Comparison of ENCODE assay signal across 2 cellular contexts in the genomic region with DNA sequence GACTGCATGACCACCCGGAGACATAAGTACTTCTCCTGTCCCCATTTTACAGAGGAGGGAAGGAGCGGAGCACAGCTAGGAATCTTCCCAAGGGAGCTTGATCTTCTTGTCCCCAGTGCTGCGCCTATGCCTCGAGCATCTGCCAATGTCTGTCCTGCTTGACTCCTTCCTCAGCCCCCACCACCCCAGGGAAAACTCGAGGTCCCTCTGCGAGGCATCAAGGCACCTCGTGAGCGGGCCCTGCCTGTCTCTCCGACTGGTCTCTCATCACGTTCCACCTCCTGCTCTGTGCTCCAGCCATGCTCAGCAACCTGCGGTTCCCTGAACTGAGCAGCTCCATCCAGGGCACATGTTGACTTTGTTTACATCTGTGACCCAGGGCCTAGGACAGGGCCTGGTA.
TF ChIP-seq lines count a peak whose summit lies in the region.

No MANE protein-coding gene starts in this region.

TF ChIP-seq in HepG2, 621 proteins besides CTCF, POLR2A, EP300 and RAD21:
- TF ChIP-seq THYN1 (CRISPR knock-in tag; IDR thresholded peaks at IDR 0.05; ENCODE audit: borderline replicate concordance, low read depth) (no peak), ZNF672 (CRISPR knock-in tag; IDR thresholded peaks at IDR 0.05) (no peak), RCOR2 (CRISPR knock-in tag; IDR thresholded peaks at IDR 0.05) (no peak)
- TF ChIP-seq, protein P1, sequence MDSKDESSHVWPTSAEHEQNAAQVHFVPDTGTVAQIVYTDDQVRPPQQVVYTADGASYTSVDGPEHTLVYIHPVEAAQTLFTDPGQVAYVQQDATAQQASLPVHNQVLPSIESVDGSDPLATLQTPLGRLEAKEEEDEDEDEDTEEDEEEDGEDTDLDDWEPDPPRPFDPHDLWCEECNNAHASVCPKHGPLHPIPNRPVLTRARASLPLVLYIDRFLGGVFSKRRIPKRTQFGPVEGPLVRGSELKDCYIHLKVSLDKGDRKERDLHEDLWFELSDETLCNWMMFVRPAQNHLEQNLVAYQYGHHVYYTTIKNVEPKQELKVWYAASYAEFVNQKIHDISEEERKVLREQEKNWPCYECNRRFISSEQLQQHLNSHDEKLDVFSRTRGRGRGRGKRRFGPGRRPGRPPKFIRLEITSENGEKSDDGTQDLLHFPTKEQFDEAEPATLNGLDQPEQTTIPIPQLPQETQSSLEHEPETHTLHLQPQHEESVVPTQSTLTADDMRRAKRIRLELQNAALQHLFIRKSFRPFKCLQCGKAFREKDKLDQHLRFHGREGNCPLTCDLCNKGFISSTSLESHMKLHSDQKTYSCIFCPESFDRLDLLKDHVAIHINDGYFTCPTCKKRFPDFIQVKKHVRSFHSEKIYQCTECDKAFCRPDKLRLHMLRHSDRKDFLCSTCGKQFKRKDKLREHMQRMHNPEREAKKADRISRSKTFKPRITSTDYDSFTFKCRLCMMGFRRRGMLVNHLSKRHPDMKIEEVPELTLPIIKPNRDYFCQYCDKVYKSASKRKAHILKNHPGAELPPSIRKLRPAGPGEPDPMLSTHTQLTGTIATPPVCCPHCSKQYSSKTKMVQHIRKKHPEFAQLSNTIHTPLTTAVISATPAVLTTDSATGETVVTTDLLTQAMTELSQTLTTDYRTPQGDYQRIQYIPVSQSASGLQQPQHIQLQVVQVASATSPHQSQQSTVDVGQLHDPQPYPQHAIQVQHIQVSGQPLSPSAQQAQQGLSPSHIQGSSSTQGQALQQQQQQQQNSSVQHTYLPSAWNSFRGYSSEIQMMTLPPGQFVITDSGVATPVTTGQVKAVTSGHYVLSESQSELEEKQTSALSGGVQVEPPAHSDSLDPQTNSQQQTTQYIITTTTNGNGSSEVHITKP (CRISPR knock-in tag; IDR thresholded peaks at IDR 0.05; ENCODE audit: low read depth), result no peak
- TF ChIP-seq, protein P2, sequence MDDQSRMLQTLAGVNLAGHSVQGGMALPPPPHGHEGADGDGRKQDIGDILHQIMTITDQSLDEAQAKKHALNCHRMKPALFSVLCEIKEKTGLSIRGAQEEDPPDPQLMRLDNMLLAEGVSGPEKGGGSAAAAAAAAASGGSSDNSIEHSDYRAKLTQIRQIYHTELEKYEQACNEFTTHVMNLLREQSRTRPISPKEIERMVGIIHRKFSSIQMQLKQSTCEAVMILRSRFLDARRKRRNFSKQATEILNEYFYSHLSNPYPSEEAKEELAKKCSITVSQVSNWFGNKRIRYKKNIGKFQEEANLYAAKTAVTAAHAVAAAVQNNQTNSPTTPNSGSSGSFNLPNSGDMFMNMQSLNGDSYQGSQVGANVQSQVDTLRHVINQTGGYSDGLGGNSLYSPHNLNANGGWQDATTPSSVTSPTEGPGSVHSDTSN (CRISPR knock-in tag; IDR thresholded peaks at IDR 0.05; ENCODE audit: borderline replicate concordance), result no peak

TF ChIP-seq in GM12878, 131 proteins besides CTCF, POLR2A, EP300 and RAD21:
- TF ChIP-seq, protein P3, sequence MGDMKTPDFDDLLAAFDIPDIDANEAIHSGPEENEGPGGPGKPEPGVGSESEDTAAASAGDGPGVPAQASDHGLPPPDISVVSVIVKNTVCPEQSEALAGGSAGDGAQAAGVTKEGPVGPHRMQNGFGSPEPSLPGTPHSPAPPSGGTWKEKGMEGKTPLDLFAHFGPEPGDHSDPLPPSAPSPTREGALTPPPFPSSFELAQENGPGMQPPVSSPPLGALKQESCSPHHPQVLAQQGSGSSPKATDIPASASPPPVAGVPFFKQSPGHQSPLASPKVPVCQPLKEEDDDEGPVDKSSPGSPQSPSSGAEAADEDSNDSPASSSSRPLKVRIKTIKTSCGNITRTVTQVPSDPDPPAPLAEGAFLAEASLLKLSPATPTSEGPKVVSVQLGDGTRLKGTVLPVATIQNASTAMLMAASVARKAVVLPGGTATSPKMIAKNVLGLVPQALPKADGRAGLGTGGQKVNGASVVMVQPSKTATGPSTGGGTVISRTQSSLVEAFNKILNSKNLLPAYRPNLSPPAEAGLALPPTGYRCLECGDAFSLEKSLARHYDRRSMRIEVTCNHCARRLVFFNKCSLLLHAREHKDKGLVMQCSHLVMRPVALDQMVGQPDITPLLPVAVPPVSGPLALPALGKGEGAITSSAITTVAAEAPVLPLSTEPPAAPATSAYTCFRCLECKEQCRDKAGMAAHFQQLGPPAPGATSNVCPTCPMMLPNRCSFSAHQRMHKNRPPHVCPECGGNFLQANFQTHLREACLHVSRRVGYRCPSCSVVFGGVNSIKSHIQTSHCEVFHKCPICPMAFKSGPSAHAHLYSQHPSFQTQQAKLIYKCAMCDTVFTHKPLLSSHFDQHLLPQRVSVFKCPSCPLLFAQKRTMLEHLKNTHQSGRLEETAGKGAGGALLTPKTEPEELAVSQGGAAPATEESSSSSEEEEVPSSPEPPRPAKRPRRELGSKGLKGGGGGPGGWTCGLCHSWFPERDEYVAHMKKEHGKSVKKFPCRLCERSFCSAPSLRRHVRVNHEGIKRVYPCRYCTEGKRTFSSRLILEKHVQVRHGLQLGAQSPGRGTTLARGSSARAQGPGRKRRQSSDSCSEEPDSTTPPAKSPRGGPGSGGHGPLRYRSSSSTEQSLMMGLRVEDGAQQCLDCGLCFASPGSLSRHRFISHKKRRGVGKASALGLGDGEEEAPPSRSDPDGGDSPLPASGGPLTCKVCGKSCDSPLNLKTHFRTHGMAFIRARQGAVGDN (IDR thresholded peaks at IDR 0.05), result 0 out of 2 replicates have a peak, but pooled peaks have one; percentile 8
- TF ChIP-seq, protein P4, sequence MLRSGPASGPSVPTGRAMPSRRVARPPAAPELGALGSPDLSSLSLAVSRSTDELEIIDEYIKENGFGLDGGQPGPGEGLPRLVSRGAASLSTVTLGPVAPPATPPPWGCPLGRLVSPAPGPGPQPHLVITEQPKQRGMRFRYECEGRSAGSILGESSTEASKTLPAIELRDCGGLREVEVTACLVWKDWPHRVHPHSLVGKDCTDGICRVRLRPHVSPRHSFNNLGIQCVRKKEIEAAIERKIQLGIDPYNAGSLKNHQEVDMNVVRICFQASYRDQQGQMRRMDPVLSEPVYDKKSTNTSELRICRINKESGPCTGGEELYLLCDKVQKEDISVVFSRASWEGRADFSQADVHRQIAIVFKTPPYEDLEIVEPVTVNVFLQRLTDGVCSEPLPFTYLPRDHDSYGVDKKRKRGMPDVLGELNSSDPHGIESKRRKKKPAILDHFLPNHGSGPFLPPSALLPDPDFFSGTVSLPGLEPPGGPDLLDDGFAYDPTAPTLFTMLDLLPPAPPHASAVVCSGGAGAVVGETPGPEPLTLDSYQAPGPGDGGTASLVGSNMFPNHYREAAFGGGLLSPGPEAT (IDR thresholded peaks at IDR 0.05; ENCODE audit: low read depth), result no peak
- TF ChIP-seq PAX8 (IDR thresholded peaks at IDR 0.05) (no peak), CREM (IDR thresholded peaks at IDR 0.05; ENCODE audit: low read depth) (no peak), POLR2AphosphoS5 (IDR thresholded peaks at IDR 0.05; ENCODE audit: low read length) (no peak), SREBF1 (IDR thresholded peaks at IDR 0.05; ENCODE audit: low read length) (no peak), BHLHE40 (IDR thresholded peaks at IDR 0.05; ENCODE audit: borderline replicate concordance in 1 of 2, low read depth in 2 of 2, low read length in 1 of 2) (peak in 1 of 2 experiments; percentile 38; a peak in 1 of 4 replicates), CHD4 (IDR thresholded peaks at IDR 0.05) (no peak), ZNF207 (IDR thresholded peaks at IDR 0.05; ENCODE audit: borderline replicate concordance) (no peak), ZBED1 (IDR thresholded peaks at IDR 0.05; ENCODE audit: borderline replicate concordance) (no peak), POU2F2 (IDR thresholded peaks at IDR 0.05; ENCODE audit: borderline replicate concordance, low read depth, low read length) (no peak), IRF4 (IDR thresholded peaks at IDR 0.05; ENCODE audit: low read depth, low read length) (no peak), TAF1 (IDR thresholded peaks at IDR 0.05; ENCODE audit: borderline replicate concordance, low read depth, low read length) (no peak)
- TF ChIP-seq, protein P5, sequence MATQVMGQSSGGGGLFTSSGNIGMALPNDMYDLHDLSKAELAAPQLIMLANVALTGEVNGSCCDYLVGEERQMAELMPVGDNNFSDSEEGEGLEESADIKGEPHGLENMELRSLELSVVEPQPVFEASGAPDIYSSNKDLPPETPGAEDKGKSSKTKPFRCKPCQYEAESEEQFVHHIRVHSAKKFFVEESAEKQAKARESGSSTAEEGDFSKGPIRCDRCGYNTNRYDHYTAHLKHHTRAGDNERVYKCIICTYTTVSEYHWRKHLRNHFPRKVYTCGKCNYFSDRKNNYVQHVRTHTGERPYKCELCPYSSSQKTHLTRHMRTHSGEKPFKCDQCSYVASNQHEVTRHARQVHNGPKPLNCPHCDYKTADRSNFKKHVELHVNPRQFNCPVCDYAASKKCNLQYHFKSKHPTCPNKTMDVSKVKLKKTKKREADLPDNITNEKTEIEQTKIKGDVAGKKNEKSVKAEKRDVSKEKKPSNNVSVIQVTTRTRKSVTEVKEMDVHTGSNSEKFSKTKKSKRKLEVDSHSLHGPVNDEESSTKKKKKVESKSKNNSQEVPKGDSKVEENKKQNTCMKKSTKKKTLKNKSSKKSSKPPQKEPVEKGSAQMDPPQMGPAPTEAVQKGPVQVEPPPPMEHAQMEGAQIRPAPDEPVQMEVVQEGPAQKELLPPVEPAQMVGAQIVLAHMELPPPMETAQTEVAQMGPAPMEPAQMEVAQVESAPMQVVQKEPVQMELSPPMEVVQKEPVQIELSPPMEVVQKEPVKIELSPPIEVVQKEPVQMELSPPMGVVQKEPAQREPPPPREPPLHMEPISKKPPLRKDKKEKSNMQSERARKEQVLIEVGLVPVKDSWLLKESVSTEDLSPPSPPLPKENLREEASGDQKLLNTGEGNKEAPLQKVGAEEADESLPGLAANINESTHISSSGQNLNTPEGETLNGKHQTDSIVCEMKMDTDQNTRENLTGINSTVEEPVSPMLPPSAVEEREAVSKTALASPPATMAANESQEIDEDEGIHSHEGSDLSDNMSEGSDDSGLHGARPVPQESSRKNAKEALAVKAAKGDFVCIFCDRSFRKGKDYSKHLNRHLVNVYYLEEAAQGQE (IDR thresholded peaks at IDR 0.05; ENCODE audit: low read depth, low read length), result no peak
- TF ChIP-seq, protein P6, sequence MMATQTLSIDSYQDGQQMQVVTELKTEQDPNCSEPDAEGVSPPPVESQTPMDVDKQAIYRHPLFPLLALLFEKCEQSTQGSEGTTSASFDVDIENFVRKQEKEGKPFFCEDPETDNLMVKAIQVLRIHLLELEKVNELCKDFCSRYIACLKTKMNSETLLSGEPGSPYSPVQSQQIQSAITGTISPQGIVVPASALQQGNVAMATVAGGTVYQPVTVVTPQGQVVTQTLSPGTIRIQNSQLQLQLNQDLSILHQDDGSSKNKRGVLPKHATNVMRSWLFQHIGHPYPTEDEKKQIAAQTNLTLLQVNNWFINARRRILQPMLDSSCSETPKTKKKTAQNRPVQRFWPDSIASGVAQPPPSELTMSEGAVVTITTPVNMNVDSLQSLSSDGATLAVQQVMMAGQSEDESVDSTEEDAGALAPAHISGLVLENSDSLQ (IDR thresholded peaks at IDR 0.05), result 0 out of 2 replicates have a peak, but pooled peaks have one; percentile 1
- TF ChIP-seq, protein P7, sequence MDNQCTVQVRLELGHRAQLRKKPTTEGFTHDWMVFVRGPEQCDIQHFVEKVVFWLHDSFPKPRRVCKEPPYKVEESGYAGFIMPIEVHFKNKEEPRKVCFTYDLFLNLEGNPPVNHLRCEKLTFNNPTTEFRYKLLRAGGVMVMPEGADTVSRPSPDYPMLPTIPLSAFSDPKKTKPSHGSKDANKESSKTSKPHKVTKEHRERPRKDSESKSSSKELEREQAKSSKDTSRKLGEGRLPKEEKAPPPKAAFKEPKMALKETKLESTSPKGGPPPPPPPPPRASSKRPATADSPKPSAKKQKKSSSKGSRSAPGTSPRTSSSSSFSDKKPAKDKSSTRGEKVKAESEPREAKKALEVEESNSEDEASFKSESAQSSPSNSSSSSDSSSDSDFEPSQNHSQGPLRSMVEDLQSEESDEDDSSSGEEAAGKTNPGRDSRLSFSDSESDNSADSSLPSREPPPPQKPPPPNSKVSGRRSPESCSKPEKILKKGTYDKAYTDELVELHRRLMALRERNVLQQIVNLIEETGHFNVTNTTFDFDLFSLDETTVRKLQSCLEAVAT (IDR thresholded peaks at IDR 0.05), result no peak; the same call in 1 of the 2 replicates
- TF ChIP-seq, protein P8, sequence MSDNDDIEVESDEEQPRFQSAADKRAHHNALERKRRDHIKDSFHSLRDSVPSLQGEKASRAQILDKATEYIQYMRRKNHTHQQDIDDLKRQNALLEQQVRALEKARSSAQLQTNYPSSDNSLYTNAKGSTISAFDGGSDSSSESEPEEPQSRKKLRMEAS (IDR thresholded peaks at IDR 0.05; ENCODE audit: low read depth, low read length), result no peak
